Comparison of ENCODE assay signal across 22 cellular contexts in genomic region chr22:19127329-19128008, GRCh38. TPM values are rescaled to one million over a fixed set of nuclear protein-coding genes. Genes with fewer than 3 reads are reported as not detected.
"Had no signal": no experiment of that assay in that cellular context is flagged by ENCODE, and none has a peak within 500 bp of the region (broad histone marks: within the 10 kb centered on the region; RNA-seq: fewer than 3 reads in every experiment).

No MANE protein-coding gene starts in this region.

- H3K36me3 ChIP-seq: cardiac muscle cell, prostate gland, right atrium auricular region had no signal

- H3K4me1 ChIP-seq: prostate gland had no signal

- H3K27me3 ChIP-seq: cardiac muscle cell, right atrium auricular region had no signal

- H3K4me3 ChIP-seq: cardiac muscle cell, prostate gland, right atrium auricular region had no signal

- DNase-seq: activated CD4-positive, alpha-beta memory T cell treated with anti-CD3 and anti-CD28 coated beads for 36 hours; activated gamma-delta T cell treated with Interleukin-2 at 50 U/mL for 16 hours; activated T-cell treated with anti-CD3 and anti-CD28 coated beads for 4 hours; amniotic stem cell; dermis blood vessel endothelial cell; effector memory CD4-positive, alpha-beta T cell; head of caudate nucleus; left ventricle myocardium superior; stimulated activated CD4-positive, alpha-beta T cell treated with anti-CD3 and anti-CD28 coated beads, Interleukin-2, amount 100 ng/mL, for 24 hours; stimulated activated naive CD8-positive, alpha-beta T cell treated with anti-CD3 and anti-CD28 coated beads, Interleukin-15, amount 100 ng/mL, for 72 hours; T-helper 2 cell had no signal

- H3K27ac ChIP-seq: cardiac muscle cell, prostate gland, right atrium auricular region had no signal

- H3K9me3 ChIP-seq: prostate gland, right atrium auricular region had no signal

- ATAC-seq: activated naive CD4-positive, alpha-beta T cell treated with anti-CD3 and anti-CD28 coated beads, Interleukin-2, amount 50 U/mL, for 72 hours; left ventricle myocardium superior; stimulated activated naive CD8-positive, alpha-beta T cell treated with anti-CD3 and anti-CD28 coated beads, Interleukin-15, amount 100 ng/mL, for 72 hours had no signal

RNA-seq across cellular contexts. Expression of gene TSSK2, which starts 3.6 kb away (rescaled TPM):
- total RNA-seq: activated CD4-positive, alpha-beta memory T cell treated with anti-CD3 and anti-CD28 coated beads for 36 hours; activated naive CD4-positive, alpha-beta T cell treated with anti-CD3 and anti-CD28 coated beads, Interleukin-2, amount 50 U/mL, for 72 hours; activated T-helper 1 cell treated with anti-CD3 and anti-CD28 coated beads, Interleukin-12 subunit alpha, Interleukin-12 subunit beta, Interleukin-2, Interleukin-4 antibody, amounts not matched to agents 30 ng/mL and 10 ng/mL and 1 ng/mL, durations not matched to agents 14 hours and 24 hours and 36 hours; cardiac muscle cell; dermis blood vessel endothelial cell; fibroblast of lung; frontal cortex; kidney epithelial cell; left ventricle myocardium superior; osteoblast; right atrium auricular region; temporal lobe had no signal
- polyA plus RNA-seq: cardiac muscle cell, fibroblast of lung, neural cell had no signal

RNA-seq across cellular contexts. Expression of gene GSC2, which starts 22.6 kb away (rescaled TPM):
- total RNA-seq: activated CD4-positive, alpha-beta memory T cell treated with anti-CD3 and anti-CD28 coated beads for 36 hours; activated naive CD4-positive, alpha-beta T cell treated with anti-CD3 and anti-CD28 coated beads, Interleukin-2, amount 50 U/mL, for 72 hours; cardiac muscle cell; dermis blood vessel endothelial cell; fibroblast of lung; frontal cortex; kidney epithelial cell; left ventricle myocardium superior; osteoblast; right atrium auricular region had no signal
- polyA plus RNA-seq: cardiac muscle cell, fibroblast of lung, neural cell had no signal
